Comparison of ENCODE assay signal across 1 cellular context in genomic region chr6:52662031-52662430, GRCh38.
A peak's percentile ranks its signal among the peaks of the same experiment; 100 is the strongest.
TF ChIP-seq lines count a peak whose summit lies in the region.

No MANE protein-coding gene starts in this region.

TF ChIP-seq in HepG2, 621 proteins besides CTCF, POLR2A, EP300 and RAD21:
- TF ChIP-seq, protein P1, sequence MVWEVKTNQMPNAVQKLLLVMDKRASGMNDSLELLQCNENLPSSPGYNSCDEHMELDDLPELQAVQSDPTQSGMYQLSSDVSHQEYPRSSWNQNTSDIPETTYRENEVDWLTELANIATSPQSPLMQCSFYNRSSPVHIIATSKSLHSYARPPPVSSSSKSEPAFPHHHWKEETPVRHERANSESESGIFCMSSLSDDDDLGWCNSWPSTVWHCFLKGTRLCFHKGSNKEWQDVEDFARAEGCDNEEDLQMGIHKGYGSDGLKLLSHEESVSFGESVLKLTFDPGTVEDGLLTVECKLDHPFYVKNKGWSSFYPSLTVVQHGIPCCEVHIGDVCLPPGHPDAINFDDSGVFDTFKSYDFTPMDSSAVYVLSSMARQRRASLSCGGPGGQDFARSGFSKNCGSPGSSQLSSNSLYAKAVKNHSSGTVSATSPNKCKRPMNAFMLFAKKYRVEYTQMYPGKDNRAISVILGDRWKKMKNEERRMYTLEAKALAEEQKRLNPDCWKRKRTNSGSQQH (CRISPR knock-in tag; IDR thresholded peaks at IDR 0.05; ENCODE audit: low read depth), result no peak
- TF ChIP-seq, protein P2, sequence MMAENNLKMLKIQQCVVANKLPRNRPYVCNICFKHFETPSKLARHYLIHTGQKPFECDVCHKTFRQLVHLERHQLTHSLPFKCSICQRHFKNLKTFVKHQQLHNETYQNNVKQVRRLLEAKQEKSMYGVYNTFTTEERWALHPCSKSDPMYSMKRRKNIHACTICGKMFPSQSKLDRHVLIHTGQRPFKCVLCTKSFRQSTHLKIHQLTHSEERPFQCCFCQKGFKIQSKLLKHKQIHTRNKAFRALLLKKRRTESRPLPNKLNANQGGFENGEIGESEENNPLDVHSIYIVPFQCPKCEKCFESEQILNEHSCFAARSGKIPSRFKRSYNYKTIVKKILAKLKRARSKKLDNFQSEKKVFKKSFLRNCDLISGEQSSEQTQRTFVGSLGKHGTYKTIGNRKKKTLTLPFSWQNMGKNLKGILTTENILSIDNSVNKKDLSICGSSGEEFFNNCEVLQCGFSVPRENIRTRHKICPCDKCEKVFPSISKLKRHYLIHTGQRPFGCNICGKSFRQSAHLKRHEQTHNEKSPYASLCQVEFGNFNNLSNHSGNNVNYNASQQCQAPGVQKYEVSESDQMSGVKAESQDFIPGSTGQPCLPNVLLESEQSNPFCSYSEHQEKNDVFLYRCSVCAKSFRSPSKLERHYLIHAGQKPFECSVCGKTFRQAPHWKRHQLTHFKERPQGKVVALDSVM (CRISPR knock-in tag; IDR thresholded peaks at IDR 0.05), result peak; percentile 62; the same call in 1 of the 2 replicates
- TF ChIP-seq STAG1 (CRISPR knock-in tag; IDR thresholded peaks at IDR 0.05), result peak; percentile 7; the same call in 1 of the 2 replicates
TF ChIP-seq in HepG2: peak in this region for 2.
